Comparison of ENCODE assay signal across 8 cellular contexts in the genomic region with DNA sequence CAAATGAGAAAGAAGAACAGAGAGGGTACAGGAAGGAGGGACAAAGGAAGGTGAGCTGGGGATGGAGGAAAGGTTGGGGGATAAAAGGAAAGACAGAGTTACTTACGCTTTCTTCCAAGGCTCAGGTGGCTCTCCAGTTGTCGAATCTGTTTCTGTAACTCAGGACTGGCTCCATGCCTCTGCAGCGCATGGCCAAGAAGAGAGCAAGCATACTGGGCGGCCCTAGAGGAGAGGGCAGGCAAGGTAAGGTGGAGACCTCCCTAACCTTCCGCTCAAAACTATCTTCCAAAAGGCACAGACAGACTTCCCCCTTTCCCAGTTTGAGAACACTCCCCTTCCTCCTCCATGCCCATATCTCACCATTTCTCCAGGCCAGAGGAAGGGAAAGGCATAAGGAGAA. TPM values are rescaled to one million over a fixed set of nuclear protein-coding genes. Genes with fewer than 3 reads are reported as not detected.
DNase-seq lines count a peak whose midpoint lies in the region; ATAC-seq and TF ChIP-seq lines count a peak whose summit lies in the region.

No MANE protein-coding gene starts in this region.

- DNase-seq in T-cell (no peak), fibroblast of villous mesenchyme (ENCODE audit: low read depth) (no peak), skeletal muscle cell (ENCODE audit: low read depth) (no peak), NCI-H82 (lab: John Stamatoyannopoulos, UW) (no peak), T-helper 9 cell (no peak)
- DNase-seq in activated CD4-positive, alpha-beta T cell treated with anti-CD3 and anti-CD28 coated beads for 1 hour, result no peak

- ATAC-seq in T-cell (replicated peaks in 1 of 4) (no peak), HG02885 (IDR thresholded peaks at IDR 0.05; ENCODE audit: poor library complexity, unreplicated experiment) (no peak)

- POLR2A ChIA-PET in T-cell (lab: Charles Lee), result no interaction called here

- H3K27ac Mint-ChIP-seq in T-cell, result peak overlapping the region; percentile 95 to 98

- no peak for TF ChIP-seq CTCF in GM12875 (IDR thresholded peaks at IDR 0.05; ENCODE audit: borderline replicate concordance, insufficient read depth, low read depth, low read length)
- no peak for TF ChIP-seq CTCF in fibroblast of villous mesenchyme (IDR thresholded peaks at IDR 0.05; ENCODE audit: insufficient read depth, low read depth, low read length)

- H3K4me3 Mint-ChIP-seq in T-cell, result peak overlapping the region; percentile 82 to 94 (median 91)

- H3K4me1 Mint-ChIP-seq in T-cell, result peaks cover 49 to 55% (median 50%) of the 10 kb centered on the region in 3 donors

- no peaks in the 10 kb centered on the region for H3K9me3 Mint-ChIP-seq in T-cell

- H3K27me3 Mint-ChIP-seq in T-cell, result no peaks in the 10 kb centered on the region

- H3K36me3 Mint-ChIP-seq in T-cell, result peaks cover 39% of the 10 kb centered on the region

- CTCF ChIA-PET in T-cell (lab: Charles Lee), result interaction anchor here in 1 of 2 donors (1.0 to 1.7 kb wide), 2 partner anchors 10 to 54 kb away, joined by 3 to 4 read pairs; no protein-coding TSS in a partner anchor

- peak overlapping the region; percentile 100 for H3K4me3 ChIP-seq in GM12875 (ENCODE audit: low read depth, low read length)
- H3K4me3 ChIP-seq in fibroblast of villous mesenchyme (ENCODE audit: low read depth, low read length), result peak overlapping the region; percentile 88
- H3K4me3 ChIP-seq in skeletal muscle cell (ENCODE audit: low read depth, low read length), result peak overlapping the region; percentile 96

RNA-seq across cellular contexts. Expression of gene PEX11B, which starts 0.9 kb away (rescaled TPM):
- total RNA-seq in T-cell (10 to 100 TPM; 18.8 to 36.3 (median 34.4) TPM), fibroblast of villous mesenchyme (19.0 and 28.5 TPM in 2 replicates)

RNA-seq across cellular contexts. Expression of gene ITGA10, which starts 7.7 kb away (rescaled TPM):
- 1 to 10 TPM; 1.7 to 5.1 (median 2.4) TPM for total RNA-seq in T-cell
- total RNA-seq in fibroblast of villous mesenchyme, result 0.43 and 1.3 TPM in 2 replicates

RNA-seq across cellular contexts. Expression of gene RBM8A, which starts 9.7 kb away (rescaled TPM):
- total RNA-seq in T-cell (100 to 1,000 TPM; 124 to 153 (median 130) TPM), fibroblast of villous mesenchyme (58.0 and 76.9 TPM in 2 replicates)

RNA-seq across cellular contexts. Expression of gene ANKRD35, which starts 31.9 kb away (rescaled TPM):
- total RNA-seq in T-cell (under 1 TPM in 1 of 5 donors, not detected in 4; 0.09 TPM), fibroblast of villous mesenchyme (1.3 TPM in 2 replicates)

RNA-seq across cellular contexts. Expression of gene LIX1L, which starts 40.2 kb away (rescaled TPM):
- 10 to 100 TPM; 43.4 to 74.4 (median 64.2) TPM for total RNA-seq in T-cell
- 31.6 and 40.2 TPM in 2 replicates for total RNA-seq in fibroblast of villous mesenchyme
